In genomic region chr1:91828583-91829281, GRCh38 we compare ENCODE assay signal across 1 cellular context.
TF ChIP-seq lines count a peak whose summit lies in the region.

No MANE protein-coding gene starts in this region.

TF ChIP-seq in HepG2, 621 proteins besides CTCF, POLR2A, EP300 and RAD21 (continued from another document and continues in another):
- peak; percentile 22; the same call in 1 of the 2 replicates for TF ChIP-seq ARID4A (CRISPR knock-in tag; IDR thresholded peaks at IDR 0.05; ENCODE audit: borderline replicate concordance)
- TF ChIP-seq POLR2G (IDR thresholded peaks at IDR 0.05; ENCODE audit: low read depth, low read length), result peak; percentile 58; the same call in 1 of the 2 replicates
- TF ChIP-seq ZNF274 (CRISPR knock-in tag; IDR thresholded peaks at IDR 0.05), result 0 out of 2 replicates have a peak, but pooled peaks have one; percentile 44
- no peak for TF ChIP-seq BRCA1 (CRISPR knock-in tag; IDR thresholded peaks at IDR 0.05)
- 0 out of 2 replicates have a peak, but pooled peaks have one; percentile 41 for TF ChIP-seq AHR (CRISPR knock-in tag; IDR thresholded peaks at IDR 0.05)
- no peak for TF ChIP-seq ZNF263 (CRISPR knock-in tag; IDR thresholded peaks at IDR 0.05)
- no peak for TF ChIP-seq AFF4 (CRISPR knock-in tag; IDR thresholded peaks at IDR 0.05)
- TF ChIP-seq ZNF598 (CRISPR knock-in tag; IDR thresholded peaks at IDR 0.05; ENCODE audit: borderline replicate concordance), result no peak
- peak; percentile 66; the same call in 1 of the 2 replicates for TF ChIP-seq HNRNPL (IDR thresholded peaks at IDR 0.05; ENCODE audit: low read depth, low read length)
- peak; percentile 87 for TF ChIP-seq ZNF687 (CRISPR knock-in tag; IDR thresholded peaks at IDR 0.05)
- no peak for TF ChIP-seq GPBP1L1 (CRISPR knock-in tag; IDR thresholded peaks at IDR 0.05)
- TF ChIP-seq SMAD3 (CRISPR knock-in tag; IDR thresholded peaks at IDR 0.05), result no peak
- peak; percentile 61; the same call in 1 of the 2 replicates for TF ChIP-seq NRL (CRISPR knock-in tag; IDR thresholded peaks at IDR 0.05; ENCODE audit: borderline replicate concordance)
- TF ChIP-seq NFE2L2 (IDR thresholded peaks at IDR 0.05; ENCODE audit: low read length), result no peak
- TF ChIP-seq ZNF557 (CRISPR knock-in tag; IDR thresholded peaks at IDR 0.05), result no peak
- TF ChIP-seq JUNB (CRISPR knock-in tag; IDR thresholded peaks at IDR 0.05; ENCODE audit: borderline replicate concordance), result no peak
- peak; percentile 40 for TF ChIP-seq YY1 (IDR thresholded peaks at IDR 0.05; ENCODE audit: insufficient read depth, insufficient replicate concordance, low read depth, low read length)
- TF ChIP-seq ONECUT2 (CRISPR knock-in tag; IDR thresholded peaks at IDR 0.05), result no peak
- TF ChIP-seq ZC3H4 (CRISPR knock-in tag; IDR thresholded peaks at IDR 0.05; ENCODE audit: borderline replicate concordance), result peak; percentile 32; the same call in 1 of the 2 replicates
- TF ChIP-seq ZNF235 (CRISPR knock-in tag; IDR thresholded peaks at IDR 0.05; ENCODE audit: borderline replicate concordance), result no peak
- no peak for TF ChIP-seq SRSF9 (IDR thresholded peaks at IDR 0.05; ENCODE audit: borderline replicate concordance, insufficient read depth, low read depth, low read length, poor library complexity, severe bottlenecking)
- peak; percentile 99 for TF ChIP-seq ZNF407 (CRISPR knock-in tag; IDR thresholded peaks at IDR 0.05; ENCODE audit: not compliant biosample characterization)
- peak; percentile 74 for TF ChIP-seq ZNF18 (CRISPR knock-in tag; IDR thresholded peaks at IDR 0.05; ENCODE audit: insufficient replicate concordance)
- no peak for TF ChIP-seq ZNF709 (CRISPR knock-in tag; IDR thresholded peaks at IDR 0.05)
- 0 out of 2 replicates have a peak, but pooled peaks have one; percentile 23 for TF ChIP-seq CCDC6 (CRISPR knock-in tag; IDR thresholded peaks at IDR 0.05)
- TF ChIP-seq ZNF280B (CRISPR knock-in tag; IDR thresholded peaks at IDR 0.05; ENCODE audit: borderline replicate concordance), result peak; percentile 62; the same call in 1 of the 2 replicates
- no peak for TF ChIP-seq PHB2 (IDR thresholded peaks at IDR 0.05; ENCODE audit: partially characterized antibody)
- TF ChIP-seq ZNF333 (CRISPR knock-in tag; IDR thresholded peaks at IDR 0.05; ENCODE audit: borderline replicate concordance), result peak; percentile 39; the same call in 1 of the 2 replicates
